8 cellular contexts compared by ENCODE assay signal in the genomic region with DNA sequence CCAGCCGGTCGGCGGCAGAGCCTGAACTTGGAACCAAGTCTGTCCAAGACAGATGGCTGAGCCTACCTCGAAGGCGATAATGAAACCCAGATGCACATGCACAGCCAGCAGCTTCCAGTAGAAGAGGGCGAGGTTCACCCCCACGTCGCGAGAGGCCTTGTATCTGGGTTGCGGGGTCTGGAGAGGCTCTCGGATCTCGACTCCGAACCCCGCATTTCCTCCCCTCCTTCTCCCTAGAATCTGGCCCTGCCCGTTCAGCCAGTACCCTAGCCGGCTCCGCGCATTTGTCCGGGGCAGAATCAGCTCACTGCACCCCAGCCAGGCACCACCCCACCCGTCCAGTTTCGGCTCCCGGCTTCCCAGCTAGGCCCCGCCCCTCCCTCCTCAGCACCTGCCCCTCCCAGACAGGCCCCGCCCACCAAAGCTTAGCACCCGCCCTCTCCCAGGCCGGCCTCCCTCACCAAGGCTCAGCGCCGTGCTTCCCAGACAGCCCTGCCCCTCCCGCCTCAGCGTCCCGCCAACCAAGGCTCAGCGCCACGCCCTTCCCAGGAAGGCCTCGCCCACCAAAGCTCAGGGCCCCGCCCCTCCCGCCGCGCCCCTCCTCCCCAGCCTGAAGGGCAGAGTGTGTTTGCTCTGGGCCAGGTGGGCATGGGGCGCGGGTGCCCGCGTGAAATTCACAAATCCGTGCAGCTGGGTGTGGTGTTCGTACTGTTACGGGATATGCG. TPM values are rescaled to one million over a fixed set of nuclear protein-coding genes. Genes with fewer than 3 reads are reported as not detected.
DNase-seq lines count a peak whose midpoint lies in the region; ATAC-seq, FAIRE-seq and TF ChIP-seq lines count a peak whose summit lies in the region.

No MANE protein-coding gene starts in this region.

- TF ChIP-seq POLR2A in GM12891 (IDR thresholded peaks at IDR 0.05; ENCODE audit: low read depth, low read length), result no peak

- WGBS in hepatocyte (ENCODE audit: low lambda C conversion rate, missing lambda C conversion rate), result 8% methylated on average over 21 of the region's 46 CpGs
- WGBS in aorta, 2 donors, result 3 to 5% methylated on average over 46 of the region's 46 CpGs

- peaks cover under 1% of the 10 kb centered on the region for H3K79me2 ChIP-seq in hepatocyte

- no peaks in the 10 kb centered on the region for H3K9me2 ChIP-seq in hepatocyte (replicated peaks; ENCODE audit: insufficient read depth)

- no peaks in the 10 kb centered on the region for H3K27me3 ChIP-seq in hepatocyte
- H3K27me3 ChIP-seq in aorta (ENCODE audit: control insufficient read depth in 1 of 2, insufficient read depth in 2 of 2, low read length in 1 of 2), result no peaks in the 10 kb centered on the region

- no peak for TF ChIP-seq CTCF in hepatocyte (IDR thresholded peaks at IDR 0.05; ENCODE audit: poor library complexity)

- peak overlapping the region; percentile 44 for H3K27ac ChIP-seq in hepatocyte
- H3K27ac ChIP-seq in aorta (ENCODE audit: low read depth in 1 of 2, low read length in 2 of 2), result no peak overlapping the region

- peak; percentile 95 for ATAC-seq in HG02798 (IDR thresholded peaks at IDR 0.05; ENCODE audit: poor library complexity, unreplicated experiment)
- ATAC-seq in aorta (ENCODE audit: low FRiP score), result peak; percentile 98

- intact Hi-C loops in aorta (cut with DNase I), result no loop called here

- H3K9me3 ChIP-seq in hepatocyte (ENCODE audit: low read depth) (no peaks in the 10 kb centered on the region), aorta (ENCODE audit: control insufficient read depth, low read length) (no peaks in the 10 kb centered on the region)

- FAIRE-seq in GM12891 (lab: Jason Lieb, UNC), result peak; percentile 86

- no peaks in the 10 kb centered on the region for H4K20me1 ChIP-seq in hepatocyte (ENCODE audit: insufficient read depth, poor library complexity, severe bottlenecking)

- H3K36me3 ChIP-seq in hepatocyte (replicated peaks; ENCODE audit: insufficient read depth, low read depth), result no peaks in the 10 kb centered on the region
- no peaks in the 10 kb centered on the region for H3K36me3 ChIP-seq in aorta (ENCODE audit: control insufficient read depth in 1 of 2, insufficient read depth in 2 of 2, low read length in 1 of 2)

- H2AFZ ChIP-seq in hepatocyte, result peak overlapping the region; percentile 56

- H3K4me1 ChIP-seq in hepatocyte (ENCODE audit: insufficient read depth) (peaks cover 13% of the 10 kb centered on the region), aorta (ENCODE audit: control insufficient read depth in 1 of 2, insufficient read depth in 2 of 2, low read length in 2 of 2) (no peaks in the 10 kb centered on the region)

- H3K4me2 ChIP-seq in hepatocyte, result peak overlapping the region; percentile 75

- DNase-seq in GM12891 (ENCODE audit: insufficient read length, low spot score) (peak; percentile 96), NCI-H146 treated with DMSO at 0.1 percent for 48 hours (lab: John Stamatoyannopoulos, UW; ENCODE audit: unreplicated experiment) (peak; percentile 70), T-helper 9 cell (peak; percentile 95), astrocyte of the hippocampus (ENCODE audit: low read depth, low spot score) (peak; percentile 98), hepatocyte (ENCODE audit: low spot score) (peak; percentile 100), renal cortical epithelial cell (ENCODE audit: low read depth) (peak; percentile 86), aorta (peak; percentile 99 to 100)

- H3K4me3 ChIP-seq in hepatocyte (peak overlapping the region; percentile 29), aorta (ENCODE audit: low read length in 2 of 2) (peak overlapping the region in 1 of 2 donors; percentile 31)

TF ChIP-seq in GM12891, 5 proteins besides CTCF, POLR2A, EP300 and RAD21:
- no peak for TF ChIP-seq POLR2AphosphoS5 (IDR thresholded peaks at IDR 0.05; ENCODE audit: low read depth, low read length)
- no peak for TF ChIP-seq SPI1 (IDR thresholded peaks at IDR 0.05; ENCODE audit: low read depth, low read length)
- no peak for TF ChIP-seq PAX5 (IDR thresholded peaks at IDR 0.05; ENCODE audit: insufficient read depth, low read length, severe bottlenecking)
- no peak for TF ChIP-seq POU2F2 (IDR thresholded peaks at IDR 0.05; ENCODE audit: low read depth, low read length)
- no peak for TF ChIP-seq TAF1 (IDR thresholded peaks at IDR 0.05; ENCODE audit: low read depth, low read length)

RNA-seq across cellular contexts. Expression of a gene that starts 4.8 kb away (rescaled TPM):
- 1.1 TPM for polyA plus RNA-seq in GM12891 (2012; ENCODE audit: low read depth, missing spikeins)
- total RNA-seq in hepatocyte (15.9 and 21.0 TPM in 2 replicates), renal cortical epithelial cell (2.3 and 3.3 TPM in 2 replicates), aorta (1 to 10 TPM; 7.1 to 8.6 TPM)
- polyA plus RNA-seq in hepatocyte (24.7 and 24.8 TPM in 2 replicates), aorta (10 to 100 TPM in 1 of 2 donors, 1 to 10 TPM in 1; 3.3 to 19.7 TPM)

RNA-seq across cellular contexts. Expression of a gene that starts 19.8 kb away (rescaled TPM):
- 3.0 TPM for polyA plus RNA-seq in GM12891 (2012; ENCODE audit: low read depth, missing spikeins)
- total RNA-seq in hepatocyte (5.4 and 6.6 TPM in 2 replicates), renal cortical epithelial cell (3.3 and 10.8 TPM in 2 replicates), aorta (1 to 10 TPM; 2.6 to 6.4 TPM)
- polyA plus RNA-seq in hepatocyte (2.9 and 6.6 TPM in 2 replicates), aorta (1 to 10 TPM; 1.9 to 3.2 TPM)
